Comparison of ENCODE assay signal across 1 cellular context in genomic region chr20:5119435-5120188, GRCh38.
TF ChIP-seq lines count a peak whose summit lies in the region.

PCNA (minus strand) TSS chr20:5119958; CDS start chr20:5119798, 160 bp downstream.

TF ChIP-seq in HEK293, 187 proteins besides CTCF, POLR2A, EP300 and RAD21 (continued from another document):
- peak; percentile 98 for TF ChIP-seq SP2 (tag by site-specific recombination; IDR thresholded peaks at IDR 0.05)
- no peak; the same call in none of the 2 replicates for TF ChIP-seq ZNF843 (tag by site-specific recombination; IDR thresholded peaks at IDR 0.05)
- no peak for TF ChIP-seq ZNF596 (tag by site-specific recombination; IDR thresholded peaks at IDR 0.05)
- peak; percentile 66; the same call in 1 of the 2 replicates for TF ChIP-seq OVOL3 (tag by site-specific recombination; IDR thresholded peaks at IDR 0.05)
- peak; percentile 89 for TF ChIP-seq ZNF639 (tag by site-specific recombination; IDR thresholded peaks at IDR 0.05)
- peak; percentile 79; the same call in 1 of the 2 replicates for TF ChIP-seq BCL11A (tag by site-specific recombination; IDR thresholded peaks at IDR 0.05; ENCODE audit: low read depth)
- no peak for TF ChIP-seq ZNF776 (tag by site-specific recombination; IDR thresholded peaks at IDR 0.05; ENCODE audit: borderline replicate concordance)
- no peak for TF ChIP-seq ZNF664 (tag by site-specific recombination; IDR thresholded peaks at IDR 0.05)
- TF ChIP-seq ZNF148 (tag by site-specific recombination; IDR thresholded peaks at IDR 0.05; ENCODE audit: borderline replicate concordance), result no peak
- peak; percentile 63; the same call in 1 of the 2 replicates for TF ChIP-seq ZNF394 (tag by site-specific recombination; IDR thresholded peaks at IDR 0.05; ENCODE audit: borderline replicate concordance)
- TF ChIP-seq ZFP3 (tag by site-specific recombination; IDR thresholded peaks at IDR 0.05; ENCODE audit: low read depth), result no peak
- TF ChIP-seq BCL11B (tag by site-specific recombination; IDR thresholded peaks at IDR 0.05; ENCODE audit: low read depth), result no peak
- no peak for TF ChIP-seq SALL2 (tag by site-specific recombination; IDR thresholded peaks at IDR 0.05; ENCODE audit: borderline replicate concordance)
- TF ChIP-seq HOXD13 (CRISPR knock-in tag; IDR thresholded peaks at IDR 0.05; ENCODE audit: borderline replicate concordance), result no peak; the same call in 1 of the 2 replicates
- TF ChIP-seq ZNF704 (tag by site-specific recombination; IDR thresholded peaks at IDR 0.05), result no peak
- TF ChIP-seq ZNF239 (tag by site-specific recombination; IDR thresholded peaks at IDR 0.05), result peak; percentile 62; the same call in 1 of the 2 replicates
- no peak for TF ChIP-seq ZNF174 (tag by site-specific recombination; IDR thresholded peaks at IDR 0.05)
- no peak for TF ChIP-seq ZNF623 (tag by site-specific recombination; IDR thresholded peaks at IDR 0.05)
- TF ChIP-seq ZFP41 (tag by site-specific recombination; IDR thresholded peaks at IDR 0.05; ENCODE audit: borderline replicate concordance), result peak; percentile 53; the same call in 1 of the 2 replicates
- TF ChIP-seq ZNF121 (tag by site-specific recombination; IDR thresholded peaks at IDR 0.05), result no peak
- no peak for TF ChIP-seq ZNF830 (tag by site-specific recombination; IDR thresholded peaks at IDR 0.05; ENCODE audit: low read depth)
- no peak for TF ChIP-seq ZNF654 (tag by site-specific recombination; IDR thresholded peaks at IDR 0.05; ENCODE audit: low read depth)
- peak; percentile 6; the same call in 1 of the 2 replicates for TF ChIP-seq ATF2 (tag by site-specific recombination; IDR thresholded peaks at IDR 0.05; ENCODE audit: low read depth)
- TF ChIP-seq ZSCAN4 (tag by site-specific recombination; IDR thresholded peaks at IDR 0.05), result no peak
- TF ChIP-seq ZNF214 (tag by site-specific recombination; IDR thresholded peaks at IDR 0.05; ENCODE audit: borderline replicate concordance), result no peak
- no peak for TF ChIP-seq PRDM1 (tag by site-specific recombination; IDR thresholded peaks at IDR 0.05)
- TF ChIP-seq KLF8 (tag by site-specific recombination; IDR thresholded peaks at IDR 0.05), result peak; percentile 71; the same call in 1 of the 2 replicates
- no peak for TF ChIP-seq ZNF157 (tag by site-specific recombination; IDR thresholded peaks at IDR 0.05)
- no peak for TF ChIP-seq ZNF175 (tag by site-specific recombination; IDR thresholded peaks at IDR 0.05)
- peak; percentile 70 for TF ChIP-seq ZBTB21 (tag by site-specific recombination; IDR thresholded peaks at IDR 0.05)
- TF ChIP-seq ZNF350 (tag by site-specific recombination; IDR thresholded peaks at IDR 0.05), result no peak
- no peak for TF ChIP-seq REST (tag by site-specific recombination; IDR thresholded peaks at IDR 0.05)
- TF ChIP-seq GLI4 (tag by site-specific recombination; IDR thresholded peaks at IDR 0.05), result peak; percentile 85; the same call in 1 of the 2 replicates
- TF ChIP-seq ZNF416 (tag by site-specific recombination; IDR thresholded peaks at IDR 0.05), result no peak
- no peak for TF ChIP-seq ZNF140 (tag by site-specific recombination; IDR thresholded peaks at IDR 0.05)
- no peak for TF ChIP-seq ZNF398 (tag by site-specific recombination; IDR thresholded peaks at IDR 0.05)
- TF ChIP-seq PRDM4 (tag by site-specific recombination; IDR thresholded peaks at IDR 0.05), result peak; percentile 10; the same call in 1 of the 2 replicates
- no peak for TF ChIP-seq ZNF211 (tag by site-specific recombination; IDR thresholded peaks at IDR 0.05; ENCODE audit: low read depth)
- TF ChIP-seq PATZ1 (tag by site-specific recombination; IDR thresholded peaks at IDR 0.05), result peak; percentile 29; the same call in 1 of the 2 replicates
